14 cellular contexts compared by ENCODE assay signal in genomic region chr11:64008283-64008931, GRCh38. TPM values are rescaled to one million over a fixed set of nuclear protein-coding genes. Genes with fewer than 3 reads are reported as not detected.
DNase-seq lines count a peak whose midpoint lies in the region; ATAC-seq, FAIRE-seq and TF ChIP-seq lines count a peak whose summit lies in the region.
"Had no signal": no experiment of that assay in that cellular context is flagged by ENCODE, and none has a peak within 500 bp of the region (broad histone marks: within the 10 kb centered on the region; RNA-seq: fewer than 3 reads in every experiment).

No MANE protein-coding gene starts in this region.

- intact Hi-C loops in kidney (cut with DNase I): no loop called here

- H3K27ac Mint-ChIP-seq in activated T-cell treated with anti-CD3 and anti-CD28 coated beads, Interleukin-2, amount 50 U/mL, for 72 hours: no peak overlapping the region
- peak overlapping the region; percentile 76 for H3K27ac Mint-ChIP-seq in activated T-helper 17 cell treated with anti-CD3 and anti-CD28 coated beads, Interleukin-2, amount 50 U/mL, for 72 hours
- no peak overlapping the region for H3K27ac Mint-ChIP-seq in stimulated activated naive B cell treated with anti-CD40 and anti-IgM and Interleukin-4, amounts not matched to agents 10 μg/mL and 1 μg/mL and 100 μg/mL, for 72 hours

- peaks cover 7 to 10% of the 10 kb centered on the region in 2 donors for H3K9me3 Mint-ChIP-seq in activated T-cell treated with anti-CD3 and anti-CD28 coated beads, Interleukin-2, amount 50 U/mL, for 72 hours
- no peaks in the 10 kb centered on the region for H3K9me3 Mint-ChIP-seq in activated T-helper 17 cell treated with anti-CD3 and anti-CD28 coated beads, Interleukin-2, amount 50 U/mL, for 72 hours
- H3K9me3 Mint-ChIP-seq in stimulated activated naive B cell treated with anti-CD40 and anti-IgM and Interleukin-4, amounts not matched to agents 10 μg/mL and 1 μg/mL and 100 μg/mL, for 72 hours: peaks cover 13 to 14% of the 10 kb centered on the region in 2 donors

- ATAC-seq in activated T-cell treated with anti-CD3 and anti-CD28 coated beads, Interleukin-2, amount 50 U/mL, for 72 hours (replicated peaks in 1 of 2): no peak
- no peak for ATAC-seq in activated T-helper 17 cell treated with anti-CD3 and anti-CD28 coated beads, Interleukin-2, amount 50 U/mL, for 72 hours (replicated peaks)
- ATAC-seq in stimulated activated naive B cell treated with anti-CD40 and anti-IgM and Interleukin-4, amounts not matched to agents 10 μg/mL and 1 μg/mL and 100 μg/mL, for 72 hours (replicated peaks): no peak
- ATAC-seq in HG03378 (IDR thresholded peaks at IDR 0.05; ENCODE audit: unreplicated experiment): no peak

- no peaks in the 10 kb centered on the region for H3K9me3 ChIP-seq in kidney (ENCODE audit: control insufficient read depth in 1 of 2, low read length in 2 of 2)

- H3K9ac ChIP-seq in kidney (ENCODE audit: low read length in 2 of 2): no peak overlapping the region

- peaks cover 8 to 26% of the 10 kb centered on the region in 2 donors for H3K4me1 ChIP-seq in kidney (ENCODE audit: control insufficient read depth in 1 of 2, insufficient read depth in 1 of 2, low read depth in 1 of 2, low read length in 2 of 2)

- H3K4me3 ChIP-seq in kidney (ENCODE audit: low read length in 2 of 2): no peak overlapping the region
- H3K4me3 ChIP-seq: SK-N-MC had no signal

- peaks cover 16% of the 10 kb centered on the region for H3K4me1 Mint-ChIP-seq in activated T-cell treated with anti-CD3 and anti-CD28 coated beads, Interleukin-2, amount 50 U/mL, for 72 hours (ENCODE audit: low read depth)
- peaks cover 6% of the 10 kb centered on the region for H3K4me1 Mint-ChIP-seq in activated T-helper 17 cell treated with anti-CD3 and anti-CD28 coated beads, Interleukin-2, amount 50 U/mL, for 72 hours
- peaks cover 15 to 21% of the 10 kb centered on the region in 2 donors for H3K4me1 Mint-ChIP-seq in stimulated activated naive B cell treated with anti-CD40 and anti-IgM and Interleukin-4, amounts not matched to agents 10 μg/mL and 1 μg/mL and 100 μg/mL, for 72 hours

- H3K27ac ChIP-seq in kidney (ENCODE audit: low read depth in 2 of 2, low read length in 2 of 2): no peak overlapping the region
- H3K27ac ChIP-seq: SK-N-MC had no signal

- peak overlapping the region; percentile 54 to 69 for H3K4me3 Mint-ChIP-seq in activated T-cell treated with anti-CD3 and anti-CD28 coated beads, Interleukin-2, amount 50 U/mL, for 72 hours
- H3K4me3 Mint-ChIP-seq in activated T-helper 17 cell treated with anti-CD3 and anti-CD28 coated beads, Interleukin-2, amount 50 U/mL, for 72 hours: peak overlapping the region; percentile 71
- H3K4me3 Mint-ChIP-seq in stimulated activated naive B cell treated with anti-CD40 and anti-IgM and Interleukin-4, amounts not matched to agents 10 μg/mL and 1 μg/mL and 100 μg/mL, for 72 hours: peak overlapping the region; percentile 78 to 81

- peaks cover 31% of the 10 kb centered on the region for H3K27me3 Mint-ChIP-seq in activated T-cell treated with anti-CD3 and anti-CD28 coated beads, Interleukin-2, amount 50 U/mL, for 72 hours (ENCODE audit: low read depth)
- H3K27me3 Mint-ChIP-seq in activated T-helper 17 cell treated with anti-CD3 and anti-CD28 coated beads, Interleukin-2, amount 50 U/mL, for 72 hours: peaks cover 23% of the 10 kb centered on the region
- H3K27me3 Mint-ChIP-seq in stimulated activated naive B cell treated with anti-CD40 and anti-IgM and Interleukin-4, amounts not matched to agents 10 μg/mL and 1 μg/mL and 100 μg/mL, for 72 hours: peaks cover 51 to 60% of the 10 kb centered on the region in 2 donors

- H3K36me3 Mint-ChIP-seq in activated T-cell treated with anti-CD3 and anti-CD28 coated beads, Interleukin-2, amount 50 U/mL, for 72 hours (ENCODE audit: insufficient read depth in 2 of 2): peaks cover 5 to 11% of the 10 kb centered on the region in 2 donors
- H3K36me3 Mint-ChIP-seq in activated T-helper 17 cell treated with anti-CD3 and anti-CD28 coated beads, Interleukin-2, amount 50 U/mL, for 72 hours (ENCODE audit: low read depth): no peaks in the 10 kb centered on the region
- H3K36me3 Mint-ChIP-seq in stimulated activated naive B cell treated with anti-CD40 and anti-IgM and Interleukin-4, amounts not matched to agents 10 μg/mL and 1 μg/mL and 100 μg/mL, for 72 hours: peaks cover 10 to 19% of the 10 kb centered on the region in 2 donors

- no peak for FAIRE-seq in kidney (lab: Jason Lieb, UNC)

- no peak for TF ChIP-seq CTCF in kidney (IDR thresholded peaks at IDR 0.05; ENCODE audit: borderline replicate concordance, extremely low read depth, insufficient read depth)

- no peak for DNase-seq in activated T-cell treated with anti-CD3 and anti-CD28 coated beads, Interleukin-2, amount 50 U/mL, for 72 hours
- DNase-seq in activated T-cell treated with anti-CD3 and anti-CD28 coated beads for 4 hours (no peak), kidney (peak; percentile 66), NCI-H69 (lab: John Stamatoyannopoulos, UW) (no peak), SIG-M5 treated with dmso at 0.1 percent for 504 hours (lab: John Stamatoyannopoulos, UW; ENCODE audit: unreplicated experiment) (no peak)
- DNase-seq in stimulated activated naive B cell treated with anti-CD40 and anti-IgM and Interleukin-4, amounts not matched to agents 10 μg/mL and 1 μg/mL and 100 μg/mL, for 72 hours: no peak
- DNase-seq: activated T-cell treated with anti-CD3 and anti-CD28 coated beads, Interleukin-2, amount 50 U/mL, for 48 hours; cerebellar nuclear complex; HCEC 1CT; kidney glomerular epithelial cell; NCI-H1694 treated with DMSO at 0.1 percent for 48 hours had no signal

- no peaks in the 10 kb centered on the region for H3K36me3 ChIP-seq in kidney (ENCODE audit: control insufficient read depth in 1 of 2, insufficient read depth in 2 of 2, low read length in 2 of 2)

RNA-seq across cellular contexts. Expression of gene OTUB1, which starts 22.2 kb away (rescaled TPM):
- total RNA-seq in activated T-cell treated with anti-CD3 and anti-CD28 coated beads, Interleukin-2, amount 50 U/mL, for 72 hours: 10 to 100 TPM; 62.8 to 72.8 TPM
- 10 to 100 TPM; 59.4 to 84.2 TPM for total RNA-seq in activated T-helper 17 cell treated with anti-CD3 and anti-CD28 coated beads, Interleukin-2, amount 50 U/mL, for 72 hours
- 69.0 TPM for total RNA-seq in kidney
- 118 TPM for polyA plus RNA-seq in kidney (ENCODE audit: insufficient read depth, low read depth, low replicate concordance)

RNA-seq across cellular contexts. Expression of gene FLRT1, which starts 27.3 kb away (rescaled TPM):
- total RNA-seq in activated T-cell treated with anti-CD3 and anti-CD28 coated beads, Interleukin-2, amount 50 U/mL, for 72 hours: 1 to 10 TPM in 1 of 2 donors, under 1 TPM in 1; 0.19 to 1.4 TPM
- total RNA-seq in activated T-helper 17 cell treated with anti-CD3 and anti-CD28 coated beads, Interleukin-2, amount 50 U/mL, for 72 hours: not detected
- 0.66 TPM for total RNA-seq in kidney
- polyA plus RNA-seq in kidney (ENCODE audit: insufficient read depth, low read depth, low replicate concordance): 1.5 TPM

RNA-seq across cellular contexts. Expression of gene COX8A, which starts 34.0 kb away (rescaled TPM):
- total RNA-seq in activated T-cell treated with anti-CD3 and anti-CD28 coated beads, Interleukin-2, amount 50 U/mL, for 72 hours: 100 to 1,000 TPM; 310 to 319 TPM
- total RNA-seq in activated T-helper 17 cell treated with anti-CD3 and anti-CD28 coated beads, Interleukin-2, amount 50 U/mL, for 72 hours: 100 to 1,000 TPM; 329 to 461 TPM
- total RNA-seq in kidney: 320 TPM
- 2,092 TPM for polyA plus RNA-seq in kidney (ENCODE audit: insufficient read depth, low read depth, low replicate concordance)
